Comparison of ENCODE assay signal across 1 cellular context in the genomic region with DNA sequence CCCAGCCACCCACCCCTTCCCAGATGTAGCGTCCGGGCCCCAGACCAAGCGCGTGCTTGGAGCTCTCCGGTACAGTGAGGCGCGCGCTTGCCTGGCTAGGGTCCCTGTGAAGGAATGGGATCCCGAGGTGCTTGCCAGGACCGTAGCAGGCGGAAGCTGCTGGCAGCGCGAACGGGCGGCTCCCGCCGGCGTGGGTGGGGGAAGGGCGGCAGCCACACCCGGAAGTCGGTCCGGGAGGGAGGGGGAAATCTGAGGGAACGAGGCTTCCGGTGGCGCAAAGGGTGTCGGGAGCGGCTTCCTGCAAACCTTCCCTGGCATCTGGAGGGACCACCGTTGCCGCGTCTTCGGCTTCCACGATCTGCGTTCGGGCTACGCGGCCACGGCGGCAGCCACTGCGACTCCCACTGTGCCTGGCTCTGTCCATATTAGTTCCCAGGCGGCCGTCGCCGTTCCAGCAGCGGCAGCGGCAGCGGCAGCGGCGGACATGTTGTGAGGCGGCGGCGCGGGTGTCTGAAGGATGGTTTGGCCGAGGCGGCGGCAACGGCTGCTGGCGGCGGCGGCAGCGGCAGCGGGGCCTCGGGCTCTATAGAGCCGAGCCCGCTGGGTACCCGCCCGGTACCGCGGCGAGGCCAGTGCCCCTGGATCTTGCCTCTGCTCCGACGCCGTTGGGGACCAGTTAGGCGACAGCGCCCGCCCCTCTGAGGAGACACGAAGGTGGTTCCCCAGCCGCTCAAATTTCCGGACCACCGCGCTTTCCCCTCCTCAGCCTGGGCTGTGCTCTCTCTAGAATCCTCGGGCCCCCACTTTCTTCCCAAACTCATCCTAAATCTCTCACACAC.
TF ChIP-seq lines count a peak whose summit lies in the region.

A gene (plus strand): TSS at position 275 of the 839 bp plus-strand sequence. CDS start 739 bp downstream, outside the sequence.

TF ChIP-seq in K562, 482 proteins besides CTCF, POLR2A, EP300 and RAD21 (continued from another document and continues in another):
- TF ChIP-seq, protein P1, sequence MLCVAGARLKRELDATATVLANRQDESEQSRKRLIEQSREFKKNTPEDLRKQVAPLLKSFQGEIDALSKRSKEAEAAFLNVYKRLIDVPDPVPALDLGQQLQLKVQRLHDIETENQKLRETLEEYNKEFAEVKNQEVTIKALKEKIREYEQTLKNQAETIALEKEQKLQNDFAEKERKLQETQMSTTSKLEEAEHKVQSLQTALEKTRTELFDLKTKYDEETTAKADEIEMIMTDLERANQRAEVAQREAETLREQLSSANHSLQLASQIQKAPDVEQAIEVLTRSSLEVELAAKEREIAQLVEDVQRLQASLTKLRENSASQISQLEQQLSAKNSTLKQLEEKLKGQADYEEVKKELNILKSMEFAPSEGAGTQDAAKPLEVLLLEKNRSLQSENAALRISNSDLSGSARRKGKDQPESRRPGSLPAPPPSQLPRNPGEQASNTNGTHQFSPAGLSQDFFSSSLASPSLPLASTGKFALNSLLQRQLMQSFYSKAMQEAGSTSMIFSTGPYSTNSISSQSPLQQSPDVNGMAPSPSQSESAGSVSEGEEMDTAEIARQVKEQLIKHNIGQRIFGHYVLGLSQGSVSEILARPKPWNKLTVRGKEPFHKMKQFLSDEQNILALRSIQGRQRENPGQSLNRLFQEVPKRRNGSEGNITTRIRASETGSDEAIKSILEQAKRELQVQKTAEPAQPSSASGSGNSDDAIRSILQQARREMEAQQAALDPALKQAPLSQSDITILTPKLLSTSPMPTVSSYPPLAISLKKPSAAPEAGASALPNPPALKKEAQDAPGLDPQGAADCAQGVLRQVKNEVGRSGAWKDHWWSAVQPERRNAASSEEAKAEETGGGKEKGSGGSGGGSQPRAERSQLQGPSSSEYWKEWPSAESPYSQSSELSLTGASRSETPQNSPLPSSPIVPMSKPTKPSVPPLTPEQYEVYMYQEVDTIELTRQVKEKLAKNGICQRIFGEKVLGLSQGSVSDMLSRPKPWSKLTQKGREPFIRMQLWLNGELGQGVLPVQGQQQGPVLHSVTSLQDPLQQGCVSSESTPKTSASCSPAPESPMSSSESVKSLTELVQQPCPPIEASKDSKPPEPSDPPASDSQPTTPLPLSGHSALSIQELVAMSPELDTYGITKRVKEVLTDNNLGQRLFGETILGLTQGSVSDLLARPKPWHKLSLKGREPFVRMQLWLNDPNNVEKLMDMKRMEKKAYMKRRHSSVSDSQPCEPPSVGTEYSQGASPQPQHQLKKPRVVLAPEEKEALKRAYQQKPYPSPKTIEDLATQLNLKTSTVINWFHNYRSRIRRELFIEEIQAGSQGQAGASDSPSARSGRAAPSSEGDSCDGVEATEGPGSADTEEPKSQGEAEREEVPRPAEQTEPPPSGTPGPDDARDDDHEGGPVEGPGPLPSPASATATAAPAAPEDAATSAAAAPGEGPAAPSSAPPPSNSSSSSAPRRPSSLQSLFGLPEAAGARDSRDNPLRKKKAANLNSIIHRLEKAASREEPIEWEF (CRISPR knock-in tag; IDR thresholded peaks at IDR 0.05), result no peak
- TF ChIP-seq ZNF316 (IDR thresholded peaks at IDR 0.05) (no peak), CHCHD3 (CRISPR knock-in tag; IDR thresholded peaks at IDR 0.05) (no peak), CCAR2 (IDR thresholded peaks at IDR 0.05; ENCODE audit: low read depth, low read length) (no peak), ZNF668 (CRISPR knock-in tag; IDR thresholded peaks at IDR 0.05) (no peak), HSF4 (CRISPR knock-in tag; IDR thresholded peaks at IDR 0.05; ENCODE audit: borderline replicate concordance) (no peak), KDM1A (IDR thresholded peaks at IDR 0.05) (0 out of 4 replicates have a peak, but pooled peaks of 1 of the 2 experiments have one; percentile 32), MTA2 (IDR thresholded peaks at IDR 0.05; ENCODE audit: low read depth) (no peak), PHF8 (IDR thresholded peaks at IDR 0.05; ENCODE audit: borderline replicate concordance, low read length) (peak; percentile 99), ZNF384 (IDR thresholded peaks at IDR 0.05; ENCODE audit: low read depth, low read length) (no peak), PTRF (tag; IDR thresholded peaks at IDR 0.05) (no peak), RBM34 (IDR thresholded peaks at IDR 0.05; ENCODE audit: borderline replicate concordance, insufficient read depth, low read length) (no peak), ETV1 (tag; conservative IDR thresholded peaks at IDR 0.05; ENCODE audit: low read depth) (peak; percentile 97), ZNF23 (CRISPR knock-in tag; IDR thresholded peaks at IDR 0.05) (no peak), KAT8 (IDR thresholded peaks at IDR 0.05; ENCODE audit: low read depth) (no peak), SIN3B (IDR thresholded peaks at IDR 0.05; ENCODE audit: low read depth) (peak; percentile 41), RBBP5 (IDR thresholded peaks at IDR 0.05; ENCODE audit: borderline replicate concordance, insufficient read depth, low read length, poor library complexity, severe bottlenecking) (peak; percentile 99), RBM25 (IDR thresholded peaks at IDR 0.05; ENCODE audit: low read depth, low read length, severe bottlenecking) (no peak), GTF2E2 (tag; IDR thresholded peaks at IDR 0.05) (peak; percentile 95), BRCA1 (IDR thresholded peaks at IDR 0.05) (no peak), BRCA1 (CRISPR knock-in tag; IDR thresholded peaks at IDR 0.05) (no peak), NFXL1 (CRISPR knock-in tag; IDR thresholded peaks at IDR 0.05) (no peak), RUNX1 (IDR thresholded peaks at IDR 0.05; ENCODE audit: low read depth) (0 out of 2 replicates have a peak, but pooled peaks have one; percentile 28), SRF (CRISPR knock-in tag; IDR thresholded peaks at IDR 0.05) (no peak; a peak in 1 of 4 replicates), TOE1 (IDR thresholded peaks at IDR 0.05; ENCODE audit: borderline replicate concordance) (no peak; the same call in none of the 2 replicates), TOE1 (CRISPR knock-in tag; IDR thresholded peaks at IDR 0.05; ENCODE audit: borderline replicate concordance, low read depth) (peak; percentile 92; the same call in 1 of the 2 replicates), SMAD2 (IDR thresholded peaks at IDR 0.05; ENCODE audit: low read depth, low read length) (no peak)
- TF ChIP-seq, protein P2, sequence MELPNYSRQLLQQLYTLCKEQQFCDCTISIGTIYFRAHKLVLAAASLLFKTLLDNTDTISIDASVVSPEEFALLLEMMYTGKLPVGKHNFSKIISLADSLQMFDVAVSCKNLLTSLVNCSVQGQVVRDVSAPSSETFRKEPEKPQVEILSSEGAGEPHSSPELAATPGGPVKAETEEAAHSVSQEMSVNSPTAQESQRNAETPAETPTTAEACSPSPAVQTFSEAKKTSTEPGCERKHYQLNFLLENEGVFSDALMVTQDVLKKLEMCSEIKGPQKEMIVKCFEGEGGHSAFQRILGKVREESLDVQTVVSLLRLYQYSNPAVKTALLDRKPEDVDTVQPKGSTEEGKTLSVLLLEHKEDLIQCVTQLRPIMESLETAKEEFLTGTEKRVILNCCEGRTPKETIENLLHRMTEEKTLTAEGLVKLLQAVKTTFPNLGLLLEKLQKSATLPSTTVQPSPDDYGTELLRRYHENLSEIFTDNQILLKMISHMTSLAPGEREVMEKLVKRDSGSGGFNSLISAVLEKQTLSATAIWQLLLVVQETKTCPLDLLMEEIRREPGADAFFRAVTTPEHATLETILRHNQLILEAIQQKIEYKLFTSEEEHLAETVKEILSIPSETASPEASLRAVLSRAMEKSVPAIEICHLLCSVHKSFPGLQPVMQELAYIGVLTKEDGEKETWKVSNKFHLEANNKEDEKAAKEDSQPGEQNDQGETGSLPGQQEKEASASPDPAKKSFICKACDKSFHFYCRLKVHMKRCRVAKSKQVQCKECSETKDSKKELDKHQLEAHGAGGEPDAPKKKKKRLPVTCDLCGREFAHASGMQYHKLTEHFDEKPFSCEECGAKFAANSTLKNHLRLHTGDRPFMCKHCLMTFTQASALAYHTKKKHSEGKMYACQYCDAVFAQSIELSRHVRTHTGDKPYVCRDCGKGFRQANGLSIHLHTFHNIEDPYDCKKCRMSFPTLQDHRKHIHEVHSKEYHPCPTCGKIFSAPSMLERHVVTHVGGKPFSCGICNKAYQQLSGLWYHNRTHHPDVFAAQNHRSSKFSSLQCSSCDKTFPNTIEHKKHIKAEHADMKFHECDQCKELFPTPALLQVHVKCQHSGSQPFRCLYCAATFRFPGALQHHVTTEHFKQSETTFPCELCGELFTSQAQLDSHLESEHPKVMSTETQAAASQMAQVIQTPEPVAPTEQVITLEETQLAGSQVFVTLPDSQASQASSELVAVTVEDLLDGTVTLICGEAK (IDR thresholded peaks at IDR 0.05), result peak; percentile 95
- TF ChIP-seq, protein P2 (CRISPR knock-in tag; IDR thresholded peaks at IDR 0.05), result no peak
